10 cellular contexts compared by ENCODE assay signal in the genomic region with DNA sequence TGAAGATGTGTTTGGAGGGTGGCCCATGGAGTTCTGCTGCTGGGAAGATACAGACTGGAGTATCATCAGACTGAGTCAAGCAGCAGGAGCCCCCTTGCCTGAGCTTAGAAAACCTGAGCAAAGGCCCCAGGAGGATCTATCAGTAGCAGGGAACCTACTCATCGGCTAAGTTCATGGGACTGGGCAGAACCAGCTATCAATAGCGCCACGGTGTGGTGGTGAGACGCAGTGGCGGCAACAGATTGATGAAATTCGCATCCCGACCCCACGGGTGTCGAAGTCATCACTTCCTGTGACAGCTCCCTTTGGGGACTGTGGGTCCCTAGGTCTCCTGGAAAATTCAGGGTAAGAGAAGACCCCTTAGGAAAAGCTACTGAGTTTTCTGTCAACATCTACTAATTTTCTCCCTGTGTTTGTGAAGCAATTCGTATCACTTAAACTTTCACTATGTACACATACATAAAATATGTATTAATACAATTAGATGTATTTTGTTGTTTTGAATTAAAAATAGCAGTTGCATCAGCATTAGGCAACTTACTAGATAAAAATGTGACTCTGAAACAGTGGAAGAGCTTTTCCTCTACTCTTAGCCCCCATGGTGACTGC. TPM values are rescaled to one million over a fixed set of nuclear protein-coding genes. Genes with fewer than 3 reads are reported as not detected.
DNase-seq lines count a peak whose midpoint lies in the region; ATAC-seq and TF ChIP-seq lines count a peak whose summit lies in the region.
"Had no signal": no experiment of that assay in that cellular context is flagged by ENCODE, and none has a peak within 500 bp of the region (broad histone marks: within the 10 kb centered on the region; RNA-seq: fewer than 3 reads in every experiment).

No MANE protein-coding gene starts in this region.

- no peaks in the 10 kb centered on the region for H3K36me3 Mint-ChIP-seq in CD8-positive, alpha-beta T cell
- no peaks in the 10 kb centered on the region for H3K36me3 Mint-ChIP-seq in stimulated activated effector memory CD8-positive, alpha-beta T cell treated with anti-CD3 and anti-CD28 coated beads, Interleukin-12 subunit alpha, Interleukin-12 subunit beta, amount 100 ng/mL, for 72 hours
- H3K36me3 Mint-ChIP-seq: IgD-negative memory B cell had no signal

- POLR2A ChIA-PET in CD8-positive, alpha-beta T cell (lab: Charles Lee): no interaction called here

- H3K9ac ChIP-seq in liver (ENCODE audit: low read depth in 1 of 2, low read length in 2 of 2): no peak overlapping the region

- WGBS in liver: 20% methylated on average over 10 of the region's 10 CpGs

- no peaks in the 10 kb centered on the region for H3K9me3 ChIP-seq in CD8-positive, alpha-beta T cell (ENCODE audit: low read length)
- no peaks in the 10 kb centered on the region for H3K9me3 ChIP-seq in liver (ENCODE audit: control insufficient read depth in 4 of 4, low read length in 3 of 4)

- H3K27me3 Mint-ChIP-seq in CD8-positive, alpha-beta T cell (ENCODE audit: low read depth): peaks cover 7% of the 10 kb centered on the region

- peak; percentile 44 for ATAC-seq in CD8-positive, alpha-beta T cell
- ATAC-seq in HG03520 (IDR thresholded peaks at IDR 0.05; ENCODE audit: unreplicated experiment): peak; percentile 48
- peak; percentile 45 for ATAC-seq in stimulated activated effector memory CD8-positive, alpha-beta T cell treated with anti-CD3 and anti-CD28 coated beads, Interleukin-12 subunit alpha, Interleukin-12 subunit beta, amount 100 ng/mL, for 72 hours
- no peak for ATAC-seq in HG03108 (IDR thresholded peaks at IDR 0.05; ENCODE audit: unreplicated experiment)
- no peak for ATAC-seq in HG02759 (IDR thresholded peaks at IDR 0.05; ENCODE audit: unreplicated experiment)

- peaks cover 13% of the 10 kb centered on the region for H3K4me1 ChIP-seq in CD8-positive, alpha-beta T cell (ENCODE audit: insufficient read depth, low read length)
- H3K4me1 ChIP-seq in liver (ENCODE audit: control insufficient read depth in 4 of 4, insufficient read depth in 4 of 4, low read length in 3 of 4): peaks cover 0 to 3% (median 2%) of the 10 kb centered on the region in 4 donors

- no peak overlapping the region for H3K4me3 Mint-ChIP-seq in CD8-positive, alpha-beta T cell
- no peak overlapping the region for H3K4me3 Mint-ChIP-seq in stimulated activated effector memory CD8-positive, alpha-beta T cell treated with anti-CD3 and anti-CD28 coated beads, Interleukin-12 subunit alpha, Interleukin-12 subunit beta, amount 100 ng/mL, for 72 hours

- peak; percentile 64 for TF ChIP-seq CTCF in CD8-positive, alpha-beta T cell (IDR thresholded peaks at IDR 0.05)
- TF ChIP-seq CTCF in brain microvascular endothelial cell (IDR thresholded peaks at IDR 0.05; ENCODE audit: low read depth, low read length, missing control alignments) (peak; percentile 91), liver (IDR thresholded peaks at IDR 0.05; ENCODE audit: low read depth, low read length, missing input control) (peak; percentile 30)

- no peak overlapping the region for H3K4me3 ChIP-seq in CD8-positive, alpha-beta T cell (ENCODE audit: low read depth, low read length)
- H3K4me3 ChIP-seq in brain microvascular endothelial cell (ENCODE audit: low read depth, low read length) (no peak overlapping the region), liver (ENCODE audit: low read depth in 1 of 3, low read length in 3 of 3) (no peak overlapping the region)

- H3K27ac ChIP-seq in CD8-positive, alpha-beta T cell (ENCODE audit: low read depth, low read length): no peak overlapping the region
- no peak overlapping the region for H3K27ac ChIP-seq in brain microvascular endothelial cell
- no peak overlapping the region for H3K27ac ChIP-seq in liver (ENCODE audit: low read depth in 1 of 2, low read length in 2 of 2)

- H3K9me3 Mint-ChIP-seq in CD8-positive, alpha-beta T cell: no peaks in the 10 kb centered on the region
- H3K9me3 Mint-ChIP-seq in stimulated activated effector memory CD8-positive, alpha-beta T cell treated with anti-CD3 and anti-CD28 coated beads, Interleukin-12 subunit alpha, Interleukin-12 subunit beta, amount 100 ng/mL, for 72 hours: no peaks in the 10 kb centered on the region
- H3K9me3 Mint-ChIP-seq: IgD-negative memory B cell had no signal

- intact Hi-C loops in CD8-positive, alpha-beta T cell (cut with DNase I, micrococcal nuclease): loop anchor here (1.0 to 10.0 kb wide), 5 partner anchors 33 to 495 kb away; a partner anchor contains a TSS

- DNase-seq in CD8-positive, alpha-beta T cell: peak; percentile 17 to 61 (median 54)
- DNase-seq in T-helper 1 cell (peak in 4 of 5 donors; percentile 31 to 48 (median 38)), brain microvascular endothelial cell (peak; percentile 47)
- peak; percentile 33 to 75 for DNase-seq in stimulated activated effector memory CD8-positive, alpha-beta T cell treated with anti-CD3 and anti-CD28 coated beads, Interleukin-12 subunit alpha, Interleukin-12 subunit beta, amount 100 ng/mL, for 72 hours (ENCODE audit: low spot score in 2 of 2)

- in situ Hi-C loops in brain microvascular endothelial cell (cut with HindIII; ENCODE audit: low pct_ligation_motif_present, low sequenced_read_pairs): no loop called here

- TF ChIP-seq RAD21 in liver (IDR thresholded peaks at IDR 0.05): peak in 1 of 2 donors; percentile 61

- CTCF ChIA-PET in CD8-positive, alpha-beta T cell (lab: Charles Lee): interaction anchor here (0.7 to 1.6 kb wide), 11 partner anchors 9 to 148 kb away, joined by 3 to 11 read pairs (median 4); no protein-coding TSS in a partner anchor

- H3K4me1 Mint-ChIP-seq in CD8-positive, alpha-beta T cell (ENCODE audit: low read depth): peaks cover 26% of the 10 kb centered on the region
- peaks cover 8% of the 10 kb centered on the region for H3K4me1 Mint-ChIP-seq in stimulated activated effector memory CD8-positive, alpha-beta T cell treated with anti-CD3 and anti-CD28 coated beads, Interleukin-12 subunit alpha, Interleukin-12 subunit beta, amount 100 ng/mL, for 72 hours

- no peaks in the 10 kb centered on the region for H3K27me3 ChIP-seq in CD8-positive, alpha-beta T cell (ENCODE audit: insufficient read depth, low read length)
- peaks cover 13% of the 10 kb centered on the region for H3K27me3 ChIP-seq in brain microvascular endothelial cell (replicated peaks)
- no peaks in the 10 kb centered on the region for H3K27me3 ChIP-seq in liver (ENCODE audit: control insufficient read depth in 4 of 4, insufficient read depth in 4 of 4, low read length in 3 of 4)

- no peaks in the 10 kb centered on the region for H3K36me3 ChIP-seq in CD8-positive, alpha-beta T cell (ENCODE audit: insufficient read depth, low read length)
- H3K36me3 ChIP-seq in brain microvascular endothelial cell (replicated peaks) (no peaks in the 10 kb centered on the region), liver (ENCODE audit: control insufficient read depth in 4 of 4, insufficient read depth in 3 of 4, low read depth in 1 of 4, low read length in 3 of 4) (no peaks in the 10 kb centered on the region)

- no peak overlapping the region for H3K27ac Mint-ChIP-seq in CD8-positive, alpha-beta T cell
- H3K27ac Mint-ChIP-seq in stimulated activated effector memory CD8-positive, alpha-beta T cell treated with anti-CD3 and anti-CD28 coated beads, Interleukin-12 subunit alpha, Interleukin-12 subunit beta, amount 100 ng/mL, for 72 hours: no peak overlapping the region
- H3K27ac Mint-ChIP-seq: IgD-negative memory B cell had no signal

TF ChIP-seq in liver, 16 proteins besides CTCF, POLR2A, EP300 and RAD21:
- no peak for TF ChIP-seq TAF1 (conservative IDR thresholded peaks at IDR 0.05)
- TF ChIP-seq, protein P1, sequence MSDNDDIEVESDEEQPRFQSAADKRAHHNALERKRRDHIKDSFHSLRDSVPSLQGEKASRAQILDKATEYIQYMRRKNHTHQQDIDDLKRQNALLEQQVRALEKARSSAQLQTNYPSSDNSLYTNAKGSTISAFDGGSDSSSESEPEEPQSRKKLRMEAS (IDR thresholded peaks at IDR 0.05): no peak
- TF ChIP-seq YY1 (IDR thresholded peaks at IDR 0.05): no peak
- TF ChIP-seq JUND (IDR thresholded peaks at IDR 0.05): no peak
- TF ChIP-seq HNF4G (IDR thresholded peaks at IDR 0.05): no peak
- no peak for TF ChIP-seq GABPA (IDR thresholded peaks at IDR 0.05 in 1 of 2, conservative IDR thresholded peaks at IDR 0.05 in 1 of 2)
TF ChIP-seq in liver: peak in this region for 0.

RNA-seq across cellular contexts. Expression of a gene that starts 7.1 kb away (rescaled TPM):
- total RNA-seq in CD8-positive, alpha-beta T cell: not detected
- under 1 TPM; under 0.01 to 0.33 TPM for total RNA-seq in liver
- not detected for polyA plus RNA-seq in liver
- total RNA-seq: pulmonary artery endothelial cell had no signal
- polyA plus RNA-seq: IgD-negative memory B cell had no signal

RNA-seq across cellular contexts. Expression of a gene that starts 7.7 kb away (rescaled TPM):
- under 1 TPM; 0.73 to 0.94 TPM for total RNA-seq in CD8-positive, alpha-beta T cell
- not detected for total RNA-seq in liver
- not detected for polyA plus RNA-seq in liver
- total RNA-seq: pulmonary artery endothelial cell had no signal
- polyA plus RNA-seq: IgD-negative memory B cell had no signal

RNA-seq across cellular contexts. Expression of a gene that starts 35.0 kb away (rescaled TPM):
- total RNA-seq in CD8-positive, alpha-beta T cell: 10 to 100 TPM; 14.3 to 14.4 TPM
- total RNA-seq in liver: 10 to 100 TPM; 30.5 to 59.5 TPM
- 10 to 100 TPM; 45.0 to 53.0 TPM for polyA plus RNA-seq in liver

Comparison
In these comparisons a context has a peak if more than half of its experiments do, and no peak if none do; other contexts are left out.
1. ATAC-seq: peak in CD8-positive, alpha-beta T cell (single experiment), HG03520 (single experiment) and stimulated activated effector memory CD8-positive, alpha-beta T cell treated with anti-CD3 and anti-CD28 coated beads, Interleukin-12 subunit alpha, Interleukin-12 subunit beta, amount 100 ng/mL, for 72 hours (single experiment); none in HG03108 (single experiment) and HG02759 (single experiment).
2. CTCF ChIP-seq: peak in every context shown above with its lines; median percentile 91 in brain microvascular endothelial cell; 64 in CD8-positive, alpha-beta T cell; 30 in liver.
3. Peak in every context shown above with its lines, with median percentiles within 50 percentile points of each other: DNase-seq.